1 cellular context compared by ENCODE assay signal in the genomic region with DNA sequence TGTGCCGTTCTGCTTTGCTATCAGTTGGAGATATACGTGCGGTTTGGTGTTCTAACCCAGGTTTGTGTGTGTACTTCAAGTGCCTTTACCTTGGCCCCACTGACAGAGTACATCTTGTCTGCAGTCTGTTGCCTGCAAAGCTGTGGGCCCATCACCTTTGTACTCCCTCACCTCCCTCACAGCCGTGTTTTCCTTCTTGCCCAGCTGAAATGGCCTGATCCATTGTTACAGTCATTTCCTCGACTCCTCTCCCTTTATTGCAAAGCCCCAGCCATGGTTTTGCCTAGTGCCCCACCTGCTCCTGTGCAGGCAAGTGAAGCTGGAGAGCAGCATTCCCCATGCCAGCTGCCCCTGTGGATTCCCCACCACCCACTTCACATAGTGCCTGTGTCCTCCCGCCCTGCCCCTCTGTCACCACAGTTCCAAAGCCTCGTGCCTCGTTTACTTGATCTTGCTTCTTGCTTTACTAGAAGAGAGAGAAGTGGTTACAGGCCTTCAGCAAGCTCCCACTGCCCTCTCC.
TF ChIP-seq lines count a peak whose summit lies in the region.

No MANE protein-coding gene starts in this region.

TF ChIP-seq in WTC11, 78 proteins besides CTCF, POLR2A, EP300 and RAD21 (continued from another document):
- TF ChIP-seq, protein P1, sequence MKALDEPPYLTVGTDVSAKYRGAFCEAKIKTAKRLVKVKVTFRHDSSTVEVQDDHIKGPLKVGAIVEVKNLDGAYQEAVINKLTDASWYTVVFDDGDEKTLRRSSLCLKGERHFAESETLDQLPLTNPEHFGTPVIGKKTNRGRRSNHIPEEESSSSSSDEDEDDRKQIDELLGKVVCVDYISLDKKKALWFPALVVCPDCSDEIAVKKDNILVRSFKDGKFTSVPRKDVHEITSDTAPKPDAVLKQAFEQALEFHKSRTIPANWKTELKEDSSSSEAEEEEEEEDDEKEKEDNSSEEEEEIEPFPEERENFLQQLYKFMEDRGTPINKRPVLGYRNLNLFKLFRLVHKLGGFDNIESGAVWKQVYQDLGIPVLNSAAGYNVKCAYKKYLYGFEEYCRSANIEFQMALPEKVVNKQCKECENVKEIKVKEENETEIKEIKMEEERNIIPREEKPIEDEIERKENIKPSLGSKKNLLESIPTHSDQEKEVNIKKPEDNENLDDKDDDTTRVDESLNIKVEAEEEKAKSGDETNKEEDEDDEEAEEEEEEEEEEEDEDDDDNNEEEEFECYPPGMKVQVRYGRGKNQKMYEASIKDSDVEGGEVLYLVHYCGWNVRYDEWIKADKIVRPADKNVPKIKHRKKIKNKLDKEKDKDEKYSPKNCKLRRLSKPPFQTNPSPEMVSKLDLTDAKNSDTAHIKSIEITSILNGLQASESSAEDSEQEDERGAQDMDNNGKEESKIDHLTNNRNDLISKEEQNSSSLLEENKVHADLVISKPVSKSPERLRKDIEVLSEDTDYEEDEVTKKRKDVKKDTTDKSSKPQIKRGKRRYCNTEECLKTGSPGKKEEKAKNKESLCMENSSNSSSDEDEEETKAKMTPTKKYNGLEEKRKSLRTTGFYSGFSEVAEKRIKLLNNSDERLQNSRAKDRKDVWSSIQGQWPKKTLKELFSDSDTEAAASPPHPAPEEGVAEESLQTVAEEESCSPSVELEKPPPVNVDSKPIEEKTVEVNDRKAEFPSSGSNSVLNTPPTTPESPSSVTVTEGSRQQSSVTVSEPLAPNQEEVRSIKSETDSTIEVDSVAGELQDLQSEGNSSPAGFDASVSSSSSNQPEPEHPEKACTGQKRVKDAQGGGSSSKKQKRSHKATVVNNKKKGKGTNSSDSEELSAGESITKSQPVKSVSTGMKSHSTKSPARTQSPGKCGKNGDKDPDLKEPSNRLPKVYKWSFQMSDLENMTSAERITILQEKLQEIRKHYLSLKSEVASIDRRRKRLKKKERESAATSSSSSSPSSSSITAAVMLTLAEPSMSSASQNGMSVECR (CRISPR knock-in tag; IDR thresholded peaks at IDR 0.05; ENCODE audit: borderline replicate concordance) = no peak
